In the genomic region with DNA sequence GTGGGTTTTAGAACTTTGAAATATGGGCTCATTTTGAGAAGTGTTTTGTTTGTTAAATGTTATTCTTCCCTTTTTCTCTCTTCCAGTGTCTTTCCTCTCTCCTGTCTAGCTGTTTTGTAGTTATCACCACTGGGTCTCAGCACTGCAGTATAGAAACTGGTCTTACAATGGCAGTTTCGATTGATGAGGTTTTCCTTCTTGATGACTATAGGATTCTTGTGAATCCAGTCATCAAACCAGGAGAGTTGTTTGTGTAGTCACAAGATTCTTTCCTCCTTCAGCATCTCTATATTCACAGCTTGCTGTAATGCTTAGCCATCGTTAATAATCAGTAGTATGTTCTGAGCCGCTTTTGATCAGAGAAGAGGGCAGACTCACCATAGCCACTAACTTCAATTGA, we compare ENCODE assay signal across 25 cellular contexts.
DNase-seq lines count a peak whose midpoint lies in the region; ATAC-seq and TF ChIP-seq lines count a peak whose summit lies in the region.
"Had no signal": no experiment of that assay in that cellular context is flagged by ENCODE, and none has a peak within 500 bp of the region (broad histone marks: within the 10 kb centered on the region; RNA-seq: fewer than 3 reads in every experiment).

No MANE protein-coding gene starts in this region.

- no peak overlapping the region for H3K9ac ChIP-seq in mammary epithelial cell (ENCODE audit: insufficient read depth, low read length)

- no peak overlapping the region for H3K4me3 ChIP-seq in mammary epithelial cell (replicated peaks in 1 of 3; ENCODE audit: insufficient read depth in 1 of 3, low read depth in 2 of 3, low read length in 3 of 3)
- H3K4me3 ChIP-seq in breast epithelium = no peak overlapping the region
- H3K4me3 ChIP-seq: HAP-1, hepatocyte, SJCRH30, upper lobe of left lung had no signal

- peak overlapping the region; percentile 3 for H2AFZ ChIP-seq in mammary epithelial cell (ENCODE audit: low read depth, low read length)
- H2AFZ ChIP-seq: hepatocyte had no signal

- dilution Hi-C loops in mammary epithelial cell (cut with HindIII; ENCODE audit: low sequenced_read_pairs) = no loop called here

- in situ Hi-C loops in mammary epithelial cell (cut with MboI; ENCODE audit: low sequenced_read_pairs in 2 of 2) = no loop called here

- no peaks in the 10 kb centered on the region for H4K20me1 ChIP-seq in mammary epithelial cell (ENCODE audit: insufficient read depth, low read length)

- H3K36me3 ChIP-seq in mammary epithelial cell (ENCODE audit: insufficient read depth, low read length) (no peaks in the 10 kb centered on the region), breast epithelium (no peaks in the 10 kb centered on the region)
- H3K36me3 ChIP-seq: HAP-1, SJCRH30, upper lobe of left lung had no signal

- H3K4me1 ChIP-seq in mammary epithelial cell (ENCODE audit: insufficient read depth, low read length) (peaks cover 9% of the 10 kb centered on the region), breast epithelium (no peaks in the 10 kb centered on the region), foreskin keratinocyte (no peaks in the 10 kb centered on the region)
- H3K4me1 ChIP-seq: HAP-1 had no signal

- no peak overlapping the region for H3K4me2 ChIP-seq in mammary epithelial cell (ENCODE audit: insufficient read depth, low read depth, low read length)
- H3K4me2 ChIP-seq: hepatocyte had no signal

- TF ChIP-seq CTCF in mammary epithelial cell (conservative IDR thresholded peaks at IDR 0.05 in 1 of 2, IDR thresholded peaks at IDR 0.05 in 1 of 2; ENCODE audit: extremely low read depth in 1 of 2, insufficient read depth in 1 of 2, low read depth in 1 of 2, low read length in 2 of 2) (no peak), breast epithelium (IDR thresholded peaks at IDR 0.05) (no peak), foreskin keratinocyte (conservative IDR thresholded peaks at IDR 0.05) (no peak)

- no peak for TF ChIP-seq POLR2A in breast epithelium (IDR thresholded peaks at IDR 0.05)

- intact Hi-C loops in mammary epithelial cell (cut with micrococcal nuclease) (no loop called here), breast epithelium (cut with DNase I; ENCODE audit: low total_unique reads) (no loop called here)

- no peaks in the 10 kb centered on the region for H3K27me3 ChIP-seq in mammary epithelial cell (ENCODE audit: insufficient read depth, low read length)
- no peaks in the 10 kb centered on the region for H3K27me3 ChIP-seq in breast epithelium
- H3K27me3 ChIP-seq in foreskin keratinocyte = no peaks in the 10 kb centered on the region
- H3K27me3 ChIP-seq: hepatocyte, SJCRH30, upper lobe of left lung had no signal

- H3K27ac ChIP-seq in mammary epithelial cell (ENCODE audit: insufficient read depth, low read depth, low read length) = peak overlapping the region; percentile 15
- no peak overlapping the region for H3K27ac ChIP-seq in breast epithelium
- peak overlapping the region; percentile 21 for H3K27ac ChIP-seq in foreskin keratinocyte
- H3K27ac ChIP-seq: hepatocyte, SJCRH30, upper lobe of left lung had no signal

- H3K9me3 ChIP-seq in mammary epithelial cell (replicated peaks; ENCODE audit: insufficient read depth, low read length) = peaks cover 15% of the 10 kb centered on the region
- no peaks in the 10 kb centered on the region for H3K9me3 ChIP-seq in breast epithelium
- H3K9me3 ChIP-seq: HAP-1, SJCRH30 had no signal

- BruUV-seq in mammary epithelial cell (replicated peaks; lab: Mats Ljungman, UMichigan) = no TSS peak

- ATAC-seq in foreskin keratinocyte = peak; percentile 84
- no peak for ATAC-seq in HG03565 (IDR thresholded peaks at IDR 0.05; ENCODE audit: unreplicated experiment)
- ATAC-seq: natural killer cell had no signal

- CTCF ChIA-PET in mammary epithelial cell (lab: Charles Lee; ENCODE audit: low non-redundant PET) = no interaction called here

- 80% methylated on average over 3 of the region's 3 CpGs for WGBS in mammary epithelial cell (ENCODE audit: low coverage, missing lambda C conversion rate)

- H3K79me2 ChIP-seq in mammary epithelial cell (ENCODE audit: insufficient read depth, low read length) = no peaks in the 10 kb centered on the region
- H3K79me2 ChIP-seq: hepatocyte had no signal

- DNase-seq in mammary epithelial cell (peak; percentile 74), breast epithelium (ENCODE audit: low spot score in 2 of 2) (no peak), RPMI7951 (ENCODE audit: low read depth) (peak; percentile 43), foreskin keratinocyte (peak in 1 of 2 donors; percentile 73), cerebellar cortex (ENCODE audit: low spot score) (no peak), DMS 273 (lab: John Stamatoyannopoulos, UW; ENCODE audit: unreplicated experiment) (no peak), NCI-H1092 treated with DMSO at 0.1 percent for 48 hours (lab: John Stamatoyannopoulos, UW) (no peak)
- DNase-seq: 8988T; activated CD4-positive, alpha-beta T cell treated with anti-CD3 and anti-CD28 coated beads, Interleukin-2, amount 50 U/mL, for 48 hours; activated naive CD4-positive, alpha-beta T cell; activated T-cell treated with anti-CD3 and anti-CD28 coated beads for 4 hours; DMS 273 treated with DMSO at 0.1 percent for 48 hours; KBM-7; kidney; natural killer cell; NCI-H1930; NCI-H510A treated with DMSO at 0.1 percent for 48 hours; posterior cingulate gyrus; SJCRH30; stimulated activated CD4-positive, alpha-beta T cell treated with anti-CD3 and anti-CD28 coated beads, Interleukin-4, amount 100 ng/mL, for 24 hours; T-helper 2 cell; upper lobe of left lung had no signal

Comparison
In these comparisons a context has a peak if more than half of its experiments do, and no peak if none do; other contexts are left out.
1. DNase-seq: peak in mammary epithelial cell (single experiment) and RPMI7951 (single experiment); none in breast epithelium (0 of 2), cerebellar cortex (single experiment), DMS 273 (single experiment) and NCI-H1092 treated with DMSO at 0.1 percent for 48 hours (single experiment).
2. H3K27ac ChIP-seq: peak in mammary epithelial cell (single experiment) and foreskin keratinocyte (single experiment); none in breast epithelium (0 of 2).